Comparison of ENCODE assay signal across 18 cellular contexts in genomic region chr10:133421336-133422222, GRCh38. TPM values are rescaled to one million over a fixed set of nuclear protein-coding genes. Genes with fewer than 3 reads are reported as not detected.
DNase-seq lines count a peak whose midpoint lies in the region; ATAC-seq, FAIRE-seq and TF ChIP-seq lines count a peak whose summit lies in the region.
"Had no signal": no experiment of that assay in that cellular context is flagged by ENCODE, and none has a peak within 500 bp of the region (broad histone marks: within the 10 kb centered on the region; RNA-seq: fewer than 3 reads in every experiment).

No MANE protein-coding gene starts in this region.

- H2BK12ac ChIP-seq in H1 (ENCODE audit: low read depth, low read length): no peak overlapping the region
- H2BK12ac ChIP-seq in neuronal stem cell (ENCODE audit: low read length): no peak overlapping the region

- no peak for TF ChIP-seq CTCF in H1 (IDR thresholded peaks at IDR 0.05; ENCODE audit: control extremely low read depth in 1 of 3, insufficient read depth in 1 of 3, low read depth in 1 of 3, low read length in 3 of 3)

- peaks cover 5 to 22% of the 10 kb centered on the region in 2 experiments for H4K20me1 ChIP-seq in H1 (replicated peaks in 1 of 2; ENCODE audit: control insufficient read depth in 1 of 2, insufficient read depth in 2 of 2, low read length in 2 of 2)

- H2BK5ac ChIP-seq in H1 (ENCODE audit: low read depth, low read length) (no peak overlapping the region), neuronal stem cell (ENCODE audit: low read length) (no peak overlapping the region)

- H3K4me1 ChIP-seq in H1 (replicated peaks in 1 of 4; ENCODE audit: control insufficient read depth in 3 of 4, insufficient read depth in 4 of 4, low read length in 3 of 4) (peaks cover 0 to 6% (median 0%) of the 10 kb centered on the region in 4 experiments; a peak in 2 of 7 replicates), neuronal stem cell (ENCODE audit: control insufficient read depth in 2 of 2, insufficient read depth in 1 of 2, low read depth in 1 of 2, low read length in 2 of 2) (no peaks in the 10 kb centered on the region)

- H2BK20ac ChIP-seq in H1 (ENCODE audit: low read length): no peak overlapping the region

- H3K23ac ChIP-seq in H1 (ENCODE audit: insufficient read length) (no peak overlapping the region), neuronal stem cell (ENCODE audit: low read depth, low read length, poor library complexity) (peak overlapping the region; percentile 22)

- H3K14ac ChIP-seq in H1 (ENCODE audit: insufficient read length): no peak overlapping the region
- H3K14ac ChIP-seq in neuronal stem cell (ENCODE audit: low read length): no peak overlapping the region

- H3K4ac ChIP-seq in H1 (replicated peaks; ENCODE audit: insufficient read length, low read depth, low read length) (no peak overlapping the region), neuronal stem cell (ENCODE audit: low read length) (no peak overlapping the region)

- peaks cover 3% of the 10 kb centered on the region; the same call in 1 of the 2 replicates for H3K23me2 ChIP-seq in H1 (ENCODE audit: low read depth, low read length)

- no peak overlapping the region for H4K5ac ChIP-seq in H1 (ENCODE audit: insufficient read length, low read depth, low read length)

- peaks cover 0 to 3% of the 10 kb centered on the region in 2 experiments; a peak in 1 of 4 replicates for H3K9me3 ChIP-seq in H1 (ENCODE audit: insufficient read depth in 2 of 2, low read depth in 1 of 2, low read length in 1 of 2)
- H3K9me3 ChIP-seq in neuronal stem cell (replicated peaks in 1 of 2; ENCODE audit: control insufficient read depth in 2 of 2, insufficient read depth in 1 of 2, low read depth in 1 of 2, low read length in 2 of 2): no peaks in the 10 kb centered on the region

- H4K91ac ChIP-seq in H1 (replicated peaks; ENCODE audit: insufficient read length, low read length): no peak overlapping the region
- no peak overlapping the region for H4K91ac ChIP-seq in neuronal stem cell (ENCODE audit: low read depth, low read length, poor library complexity)

- peak overlapping the region; percentile 57; the same call in 1 of the 2 replicates for H4K8ac ChIP-seq in H1 (ENCODE audit: extremely low read depth, insufficient read depth, low read length)
- H4K8ac ChIP-seq in neuronal stem cell (ENCODE audit: low read depth, low read length): no peak overlapping the region

- POLR2A ChIA-PET in H1 (lab: Charles Lee; ENCODE audit: partially characterized antibody): interaction anchor here (1.4 to 1.9 kb wide), 5 partner anchors 18 to 70 kb away, joined by 3 to 5 read pairs (median 4); partner anchors contain the start of gene MTG1

- FAIRE-seq in GM19239 (lab: Jason Lieb, UNC) (no peak), H1 (lab: Jason Lieb, UNC) (no peak)
- FAIRE-seq: astrocyte had no signal

- no peaks in the 10 kb centered on the region for H3K79me2 ChIP-seq in H1 (ENCODE audit: control insufficient read depth in 1 of 2, insufficient read depth in 2 of 2, low read length in 2 of 2)

- no peak overlapping the region for H3K4me3 ChIP-seq in H1 (ENCODE audit: extremely low read depth in 1 of 4, insufficient read depth in 2 of 4, low read depth in 3 of 4, low read length in 4 of 4)
- no peak overlapping the region for H3K4me3 ChIP-seq in neuronal stem cell (ENCODE audit: low read length in 2 of 2)

- no peak overlapping the region for H3K9ac ChIP-seq in H1 (replicated peaks in 1 of 4; ENCODE audit: extremely low read depth in 1 of 4, low read depth in 3 of 4, low read length in 3 of 4)
- peak overlapping the region; percentile 7 for H3K9ac ChIP-seq in neuronal stem cell (ENCODE audit: low read depth, low read length, poor library complexity)

- ATAC-seq in HG03460 (IDR thresholded peaks at IDR 0.05; ENCODE audit: unreplicated experiment): no peak
- no peak for ATAC-seq in GM18502 (IDR thresholded peaks at IDR 0.05; ENCODE audit: poor library complexity, unreplicated experiment)
- ATAC-seq: effector memory CD8-positive, alpha-beta T cell; natural killer cell treated with Interleukin-12 subunit alpha and Interleukin-12 subunit beta and Interleukin-15 and Interleukin-18, amount 100 ng/mL, for 72 hours; stimulated activated memory B cell treated with anti-CD40 and anti-IgM and Interleukin-4, amounts not matched to agents 10 μg/mL and 1 μg/mL and 100 μg/mL, for 72 hours had no signal

- H3K27ac ChIP-seq in H1 (ENCODE audit: low read depth, low read length) (no peak overlapping the region), neuronal stem cell (replicated peaks; ENCODE audit: low read length) (no peak overlapping the region)
- H3K27ac ChIP-seq: VCaP had no signal

- no peak overlapping the region for H2BK15ac ChIP-seq in H1 (ENCODE audit: low read length)
- H2BK15ac ChIP-seq in neuronal stem cell (ENCODE audit: low read length): no peak overlapping the region

- TF ChIP-seq POLR2A in H1 (IDR thresholded peaks at IDR 0.05; ENCODE audit: control extremely low read depth in 1 of 2, low read depth in 2 of 2, low read length in 2 of 2): no peak

- H2AK5ac ChIP-seq in H1 (ENCODE audit: low read depth, low read length) (no peak overlapping the region), neuronal stem cell (ENCODE audit: low read depth, low read length) (no peak overlapping the region)

- no peak for TF ChIP-seq RAD21 in H1 (IDR thresholded peaks at IDR 0.05 in 1 of 2, conservative IDR thresholded peaks at IDR 0.05 in 1 of 2; ENCODE audit: low read depth in 2 of 2, low read length in 2 of 2)

- H3K56ac ChIP-seq in H1 (replicated peaks; ENCODE audit: insufficient read length, low read depth, low read length): no peak overlapping the region

- TF ChIP-seq EP300 in H1 (IDR thresholded peaks at IDR 0.05; ENCODE audit: borderline replicate concordance in 1 of 2, low read depth in 2 of 2, low read length in 2 of 2): no peak

- no peak overlapping the region; the same call in 1 of the 2 replicates for H3K18ac ChIP-seq in H1 (ENCODE audit: extremely low read depth, low read length)
- peak overlapping the region; percentile 12 for H3K18ac ChIP-seq in neuronal stem cell (ENCODE audit: low read length)

- peaks cover 0 to 4% (median 0%) of the 10 kb centered on the region in 4 experiments; a peak in 1 of 8 replicates for H3K36me3 ChIP-seq in H1 (ENCODE audit: control insufficient read depth in 2 of 4, insufficient read depth in 4 of 4, low read length in 3 of 4)
- peaks cover 15 to 35% of the 10 kb centered on the region in 2 donors for H3K36me3 ChIP-seq in neuronal stem cell (replicated peaks in 1 of 2; ENCODE audit: control insufficient read depth in 2 of 2, insufficient read depth in 2 of 2, low read length in 2 of 2)

- H2AFZ ChIP-seq in H1 (ENCODE audit: low read length): no peak overlapping the region
- no peak overlapping the region for H2AFZ ChIP-seq in neuronal stem cell (ENCODE audit: low read length)

- H3K79me1 ChIP-seq in H1 (ENCODE audit: low read depth, low read length) (no peaks in the 10 kb centered on the region), neuronal stem cell (ENCODE audit: low read depth, low read length) (peaks cover 2% of the 10 kb centered on the region)

- CTCF ChIA-PET in H1 (lab: Charles Lee; ENCODE audit: partially characterized antibody): interaction anchor here (1.7 kb wide), 1 partner anchor 70 kb away, joined by 3 read pairs; no protein-coding TSS in a partner anchor

- DNase-seq in GM19239 (ENCODE audit: insufficient read length, low spot score) (peak; percentile 17), H1 (ENCODE audit: low read depth in 1 of 2, low spot score in 2 of 2) (no peak), neuronal stem cell (ENCODE audit: low spot score) (no peak)
- no peak for DNase-seq in activated CD4-positive, CD25-positive, alpha-beta regulatory T cell (lab: John Stamatoyannopoulos, UW)
- DNase-seq: activated CD4-positive, alpha-beta T cell treated with anti-CD3 and anti-CD28 coated beads, Interleukin-2, amount 50 U/mL, for 48 hours; activated naive CD4-positive, alpha-beta T cell treated with anti-CD3 and anti-CD28 coated beads, Interleukin-2, amount 10 ng/mL, durations not matched to agents 7 days and 5 days; activated T-cell treated with anti-CD3 and anti-CD28 coated beads for 4 hours; effector memory CD8-positive, alpha-beta T cell; KBM-7; NCI-H2029 treated with DMSO at 0.1 percent for 48 hours; NCI-H446 treated with DMSO at 0.1 percent for 48 hours had no signal

- H3K27me3 ChIP-seq in H1 (replicated peaks in 1 of 4; ENCODE audit: control insufficient read depth in 3 of 4, extremely low read depth in 1 of 4, insufficient read depth in 3 of 4, low read length in 3 of 4): peaks cover 0 to 8% (median under 1%) of the 10 kb centered on the region in 4 experiments; a peak in 3 of 7 replicates
- peaks cover 0 to 6% (median 0%) of the 10 kb centered on the region in 3 experiments for H3K27me3 ChIP-seq in neuronal stem cell (ENCODE audit: control insufficient read depth in 3 of 3, insufficient read depth in 3 of 3, low read depth in 1 of 3, low read length in 3 of 3)

- H3K4me2 ChIP-seq in H1 (ENCODE audit: insufficient read depth in 1 of 2, low read depth in 2 of 2, low read length in 2 of 2): no peak overlapping the region
- H3K4me2 ChIP-seq in neuronal stem cell (ENCODE audit: insufficient read depth, low read length, poor library complexity, severe bottlenecking): no peak overlapping the region

- WGBS in H1 (ENCODE audit: extremely low coverage in 1 of 2, insufficient coverage in 1 of 2, insufficient read length in 1 of 2, insufficient replicate concordance in 2 of 2, low coverage in 1 of 2, low lambda C conversion rate in 2 of 2, missing lambda C conversion rate in 1 of 2), 2 experiments: 84% methylated on average over 15 of the region's 17 CpGs; no CpG with 5 or more reads in 1 of the 2 experiments
- no CpG with 5 or more reads among the region's 17 CpGs for WGBS in neuronal stem cell (ENCODE audit: extremely low coverage in 2 of 2, insufficient read length in 2 of 2, insufficient replicate concordance in 1 of 2), 2 donors

- no peak overlapping the region for H2BK120ac ChIP-seq in H1 (replicated peaks; ENCODE audit: low read depth, low read length)
- no peak overlapping the region for H2BK120ac ChIP-seq in neuronal stem cell (ENCODE audit: low read depth, low read length)

RNA-seq across cellular contexts. Expression of gene SPRN, which starts 2.8 kb away (rescaled TPM):
- 0.24 and 0.42 TPM in 2 replicates for total RNA-seq in H1 (2021; fragmentation: NEBNext Ultra II Directional; extraction: Animal tissue kit (Norgen Biotek cat#: 25700))
- polyA plus RNA-seq in H1 (2011; rRNA removed): 0.23 and 0.30 TPM in 2 replicates
- 0.14 TPM for polyA plus RNA-seq in H1 (2011; cell fraction: cytosol; rRNA removed)
- 0.16 TPM for polyA plus RNA-seq in H1 (2011; cell fraction: nucleus; rRNA removed)
- 1.5 to 2.9 TPM (median 1.9 TPM) in 4 replicates for polyA plus RNA-seq in H1 (2012, experiment 1 of 2)
- 1.6 TPM for polyA plus RNA-seq in H1 (2012, experiment 2 of 2)
- 0.22 TPM for polyA plus RNA-seq in H1 (2013, experiment 1 of 2)
- 0.29 TPM for polyA plus RNA-seq in H1 (2013, experiment 2 of 2)
- 0.09 and 0.29 TPM in 2 replicates for polyA minus RNA-seq in H1 (2011; rRNA and poly(A)+ RNA removed)
- polyA minus RNA-seq in H1 (2011; cell fraction: cytosol; rRNA and poly(A)+ RNA removed): not detected
- 0.60 TPM for polyA minus RNA-seq in H1 (2011; cell fraction: nucleus; rRNA and poly(A)+ RNA removed)
- polyA plus RNA-seq in neuronal stem cell (2013, experiment 1 of 2): 0.52 TPM
- 0.53 TPM for polyA plus RNA-seq in neuronal stem cell (2013, experiment 2 of 2)
- total RNA-seq: Daoy; natural killer cell treated with Interleukin-12 subunit alpha and Interleukin-12 subunit beta and Interleukin-15 and Interleukin-18, amount 100 ng/mL, for 72 hours had no signal

RNA-seq across cellular contexts. Expression of gene MTG1, which starts 27.6 kb away (rescaled TPM):
- total RNA-seq in H1 (2021; fragmentation: NEBNext Ultra II Directional; extraction: Animal tissue kit (Norgen Biotek cat#: 25700)): 56.6 and 57.8 TPM in 2 replicates
- 81.6 and 97.2 TPM in 2 replicates for polyA plus RNA-seq in H1 (2011; rRNA removed)
- polyA plus RNA-seq in H1 (2011; cell fraction: cytosol; rRNA removed): 119 TPM
- 159 TPM for polyA plus RNA-seq in H1 (2011; cell fraction: nucleus; rRNA removed)
- polyA plus RNA-seq in H1 (2012, experiment 1 of 2): 58.2 to 80.0 TPM (median 65.1 TPM) in 4 replicates
- 65.0 TPM for polyA plus RNA-seq in H1 (2012, experiment 2 of 2)
- polyA plus RNA-seq in H1 (2013, experiment 1 of 2): 49.7 TPM
- polyA plus RNA-seq in H1 (2013, experiment 2 of 2): 44.0 TPM
- 52.2 and 67.8 TPM in 2 replicates for polyA minus RNA-seq in H1 (2011; rRNA and poly(A)+ RNA removed)
- polyA minus RNA-seq in H1 (2011; cell fraction: cytosol; rRNA and poly(A)+ RNA removed): 40.6 TPM
- polyA minus RNA-seq in H1 (2011; cell fraction: nucleus; rRNA and poly(A)+ RNA removed): 52.3 TPM
- 15.5 TPM for polyA plus RNA-seq in neuronal stem cell (2013, experiment 1 of 2)
- polyA plus RNA-seq in neuronal stem cell (2013, experiment 2 of 2): 15.8 TPM

RNA-seq across cellular contexts. Expression of gene SCART1, which starts 32.2 kb away (rescaled TPM):
- total RNA-seq in H1 (2021; fragmentation: NEBNext Ultra II Directional; extraction: Animal tissue kit (Norgen Biotek cat#: 25700)): 0.10 and 0.19 TPM in 2 replicates
- 0.14 and 0.22 TPM in 2 replicates for polyA plus RNA-seq in H1 (2011; rRNA removed)
- polyA plus RNA-seq in H1 (2011; cell fraction: cytosol; rRNA removed): 0.19 TPM
- polyA plus RNA-seq in H1 (2011; cell fraction: nucleus; rRNA removed): 1.9 TPM
- 0.18 to 0.29 TPM (median 0.23 TPM) in 4 replicates for polyA plus RNA-seq in H1 (2012, experiment 1 of 2)
- not detected for polyA plus RNA-seq in H1 (2012, experiment 2 of 2)
- polyA plus RNA-seq in H1 (2013, experiment 1 of 2): 0.02 TPM
- 0.06 TPM for polyA plus RNA-seq in H1 (2013, experiment 2 of 2)
- 1.1 and 1.7 TPM in 2 replicates for polyA minus RNA-seq in H1 (2011; rRNA and poly(A)+ RNA removed)
- 0.29 TPM for polyA minus RNA-seq in H1 (2011; cell fraction: cytosol; rRNA and poly(A)+ RNA removed)
- polyA minus RNA-seq in H1 (2011; cell fraction: nucleus; rRNA and poly(A)+ RNA removed): 2.1 TPM
- 0.56 TPM for polyA plus RNA-seq in neuronal stem cell (2013, experiment 1 of 2)
- polyA plus RNA-seq in neuronal stem cell (2013, experiment 2 of 2): 0.46 TPM

RNA-seq across cellular contexts. Expression of gene PAOX, which starts 42.5 kb away (rescaled TPM):
- 4.2 and 4.3 TPM in 2 replicates for total RNA-seq in H1 (2021; fragmentation: NEBNext Ultra II Directional; extraction: Animal tissue kit (Norgen Biotek cat#: 25700))
- 3.7 and 6.5 TPM in 2 replicates for polyA plus RNA-seq in H1 (2011; rRNA removed)
- polyA plus RNA-seq in H1 (2011; cell fraction: cytosol; rRNA removed): 4.5 TPM
- 7.1 TPM for polyA plus RNA-seq in H1 (2011; cell fraction: nucleus; rRNA removed)
- 3.9 to 5.0 TPM (median 4.5 TPM) in 4 replicates for polyA plus RNA-seq in H1 (2012, experiment 1 of 2)
- polyA plus RNA-seq in H1 (2012, experiment 2 of 2): 4.7 TPM
- polyA plus RNA-seq in H1 (2013, experiment 1 of 2): 2.6 TPM
- polyA plus RNA-seq in H1 (2013, experiment 2 of 2): 2.5 TPM
- polyA minus RNA-seq in H1 (2011; rRNA and poly(A)+ RNA removed): 2.3 and 2.9 TPM in 2 replicates
- polyA minus RNA-seq in H1 (2011; cell fraction: cytosol; rRNA and poly(A)+ RNA removed): 2.6 TPM
- polyA minus RNA-seq in H1 (2011; cell fraction: nucleus; rRNA and poly(A)+ RNA removed): 3.4 TPM
- 6.1 TPM for polyA plus RNA-seq in neuronal stem cell (2013, experiment 1 of 2)
- 5.9 TPM for polyA plus RNA-seq in neuronal stem cell (2013, experiment 2 of 2)

RNA-seq across cellular contexts. Expression of gene ECHS1, which starts 48.4 kb away (rescaled TPM):
- total RNA-seq in H1 (2021; fragmentation: NEBNext Ultra II Directional; extraction: Animal tissue kit (Norgen Biotek cat#: 25700)): 101 and 108 TPM in 2 replicates
- polyA plus RNA-seq in H1 (2011; rRNA removed): 41.7 and 52.2 TPM in 2 replicates
- polyA plus RNA-seq in H1 (2011; cell fraction: cytosol; rRNA removed): 45.6 TPM
- polyA plus RNA-seq in H1 (2011; cell fraction: nucleus; rRNA removed): 57.4 TPM
- polyA plus RNA-seq in H1 (2012, experiment 1 of 2): 89.7 to 117 TPM (median 107 TPM) in 4 replicates
- 170 TPM for polyA plus RNA-seq in H1 (2012, experiment 2 of 2)
- polyA plus RNA-seq in H1 (2013, experiment 1 of 2): 78.8 TPM
- 83.3 TPM for polyA plus RNA-seq in H1 (2013, experiment 2 of 2)
- 23.2 and 29.4 TPM in 2 replicates for polyA minus RNA-seq in H1 (2011; rRNA and poly(A)+ RNA removed)
- 33.2 TPM for polyA minus RNA-seq in H1 (2011; cell fraction: cytosol; rRNA and poly(A)+ RNA removed)
- polyA minus RNA-seq in H1 (2011; cell fraction: nucleus; rRNA and poly(A)+ RNA removed): 10.3 TPM
- 61.5 TPM for polyA plus RNA-seq in neuronal stem cell (2013, experiment 1 of 2)
- 63.2 TPM for polyA plus RNA-seq in neuronal stem cell (2013, experiment 2 of 2)
